In the genomic region with DNA sequence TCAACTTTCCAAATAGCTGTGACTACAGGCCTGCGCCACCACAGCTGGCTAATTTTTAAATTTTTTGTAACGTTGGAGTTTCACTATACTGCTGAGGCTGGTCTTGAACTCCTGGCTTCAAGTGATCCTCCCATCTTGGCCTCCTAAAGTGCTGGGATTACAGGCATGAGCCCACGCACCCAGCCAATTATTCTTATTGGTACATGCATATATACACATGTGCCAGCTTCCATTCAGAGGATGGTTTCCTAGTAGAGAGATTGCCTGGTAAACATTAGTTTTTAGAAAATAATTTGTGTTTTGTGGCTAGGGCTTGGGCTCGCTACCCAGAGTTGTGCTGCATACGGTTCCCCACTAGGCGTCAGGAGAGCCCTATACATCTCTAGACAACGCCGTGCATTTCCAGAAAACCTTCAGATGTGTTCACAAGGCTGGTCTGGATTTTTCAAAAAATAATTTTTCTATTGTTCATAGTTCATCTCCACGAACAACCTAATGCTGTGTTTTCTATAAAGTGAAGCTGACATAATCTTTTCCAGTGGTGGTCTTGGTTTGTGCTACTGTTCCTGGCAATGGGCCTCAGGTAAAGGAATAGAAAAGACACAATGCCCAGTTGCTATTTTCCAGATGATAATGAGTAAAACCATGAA, we compare ENCODE assay signal across 1 cellular context.
TF ChIP-seq lines count a peak whose summit lies in the region.

No MANE protein-coding gene starts in this region.

TF ChIP-seq in HepG2, 621 proteins besides CTCF, POLR2A, EP300 and RAD21 (continued from another document):
- TF ChIP-seq, protein P1, sequence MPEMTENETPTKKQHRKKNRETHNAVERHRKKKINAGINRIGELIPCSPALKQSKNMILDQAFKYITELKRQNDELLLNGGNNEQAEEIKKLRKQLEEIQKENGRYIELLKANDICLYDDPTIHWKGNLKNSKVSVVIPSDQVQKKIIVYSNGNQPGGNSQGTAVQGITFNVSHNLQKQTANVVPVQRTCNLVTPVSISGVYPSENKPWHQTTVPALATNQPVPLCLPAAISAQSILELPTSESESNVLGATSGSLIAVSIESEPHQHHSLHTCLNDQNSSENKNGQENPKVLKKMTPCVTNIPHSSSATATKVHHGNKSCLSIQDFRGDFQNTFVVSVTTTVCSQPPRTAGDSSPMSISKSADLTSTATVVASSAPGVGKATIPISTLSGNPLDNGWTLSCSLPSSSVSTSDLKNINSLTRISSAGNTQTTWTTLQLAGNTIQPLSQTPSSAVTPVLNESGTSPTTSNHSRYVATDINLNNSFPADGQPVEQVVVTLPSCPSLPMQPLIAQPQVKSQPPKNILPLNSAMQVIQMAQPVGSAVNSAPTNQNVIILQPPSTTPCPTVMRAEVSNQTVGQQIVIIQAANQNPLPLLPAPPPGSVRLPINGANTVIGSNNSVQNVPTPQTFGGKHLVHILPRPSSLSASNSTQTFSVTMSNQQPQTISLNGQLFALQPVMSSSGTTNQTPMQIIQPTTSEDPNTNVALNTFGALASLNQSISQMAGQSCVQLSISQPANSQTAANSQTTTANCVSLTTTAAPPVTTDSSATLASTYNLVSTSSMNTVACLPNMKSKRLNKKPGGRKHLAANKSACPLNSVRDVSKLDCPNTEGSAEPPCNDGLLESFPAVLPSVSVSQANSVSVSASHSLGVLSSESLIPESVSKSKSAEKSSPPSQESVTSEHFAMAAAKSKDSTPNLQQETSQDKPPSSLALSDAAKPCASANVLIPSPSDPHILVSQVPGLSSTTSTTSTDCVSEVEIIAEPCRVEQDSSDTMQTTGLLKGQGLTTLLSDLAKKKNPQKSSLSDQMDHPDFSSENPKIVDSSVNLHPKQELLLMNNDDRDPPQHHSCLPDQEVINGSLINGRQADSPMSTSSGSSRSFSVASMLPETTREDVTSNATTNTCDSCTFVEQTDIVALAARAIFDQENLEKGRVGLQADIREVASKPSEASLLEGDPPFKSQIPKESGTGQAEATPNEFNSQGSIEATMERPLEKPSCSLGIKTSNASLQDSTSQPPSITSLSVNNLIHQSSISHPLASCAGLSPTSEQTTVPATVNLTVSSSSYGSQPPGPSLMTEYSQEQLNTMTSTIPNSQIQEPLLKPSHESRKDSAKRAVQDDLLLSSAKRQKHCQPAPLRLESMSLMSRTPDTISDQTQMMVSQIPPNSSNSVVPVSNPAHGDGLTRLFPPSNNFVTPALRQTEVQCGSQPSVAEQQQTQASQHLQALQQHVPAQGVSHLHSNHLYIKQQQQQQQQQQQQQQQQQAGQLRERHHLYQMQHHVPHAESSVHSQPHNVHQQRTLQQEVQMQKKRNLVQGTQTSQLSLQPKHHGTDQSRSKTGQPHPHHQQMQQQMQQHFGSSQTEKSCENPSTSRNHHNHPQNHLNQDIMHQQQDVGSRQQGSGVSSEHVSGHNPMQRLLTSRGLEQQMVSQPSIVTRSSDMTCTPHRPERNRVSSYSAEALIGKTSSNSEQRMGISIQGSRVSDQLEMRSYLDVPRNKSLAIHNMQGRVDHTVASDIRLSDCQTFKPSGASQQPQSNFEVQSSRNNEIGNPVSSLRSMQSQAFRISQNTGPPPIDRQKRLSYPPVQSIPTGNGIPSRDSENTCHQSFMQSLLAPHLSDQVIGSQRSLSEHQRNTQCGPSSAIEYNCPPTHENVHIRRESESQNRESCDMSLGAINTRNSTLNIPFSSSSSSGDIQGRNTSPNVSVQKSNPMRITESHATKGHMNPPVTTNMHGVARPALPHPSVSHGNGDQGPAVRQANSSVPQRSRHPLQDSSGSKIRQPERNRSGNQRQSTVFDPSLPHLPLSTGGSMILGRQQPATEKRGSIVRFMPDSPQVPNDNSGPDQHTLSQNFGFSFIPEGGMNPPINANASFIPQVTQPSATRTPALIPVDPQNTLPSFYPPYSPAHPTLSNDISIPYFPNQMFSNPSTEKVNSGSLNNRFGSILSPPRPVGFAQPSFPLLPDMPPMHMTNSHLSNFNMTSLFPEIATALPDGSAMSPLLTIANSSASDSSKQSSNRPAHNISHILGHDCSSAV (CRISPR knock-in tag; IDR thresholded peaks at IDR 0.05; ENCODE audit: borderline replicate concordance): no peak
- TF ChIP-seq ASH2L (IDR thresholded peaks at IDR 0.05; ENCODE audit: insufficient read length, low read depth, low read length) (no peak), ISX (CRISPR knock-in tag; conservative IDR thresholded peaks at IDR 0.05) (no peak), CBX5 (CRISPR knock-in tag; IDR thresholded peaks at IDR 0.05; ENCODE audit: borderline replicate concordance) (no peak), POLR2G (IDR thresholded peaks at IDR 0.05; ENCODE audit: low read depth, low read length) (no peak), TRIM24 (CRISPR knock-in tag; IDR thresholded peaks at IDR 0.05) (no peak), RFX5 (IDR thresholded peaks at IDR 0.05; ENCODE audit: low read depth, low read length) (no peak), ZNF615 (CRISPR knock-in tag; IDR thresholded peaks at IDR 0.05; ENCODE audit: borderline replicate concordance) (no peak), TEAD3 (CRISPR knock-in tag; optimal IDR thresholded peaks at IDR 0.05; ENCODE audit: borderline replicate concordance) (no peak), TBL1XR1 (IDR thresholded peaks at IDR 0.05; ENCODE audit: borderline replicate concordance, low read length, partially characterized antibody) (no peak)
- TF ChIP-seq, protein P2, sequence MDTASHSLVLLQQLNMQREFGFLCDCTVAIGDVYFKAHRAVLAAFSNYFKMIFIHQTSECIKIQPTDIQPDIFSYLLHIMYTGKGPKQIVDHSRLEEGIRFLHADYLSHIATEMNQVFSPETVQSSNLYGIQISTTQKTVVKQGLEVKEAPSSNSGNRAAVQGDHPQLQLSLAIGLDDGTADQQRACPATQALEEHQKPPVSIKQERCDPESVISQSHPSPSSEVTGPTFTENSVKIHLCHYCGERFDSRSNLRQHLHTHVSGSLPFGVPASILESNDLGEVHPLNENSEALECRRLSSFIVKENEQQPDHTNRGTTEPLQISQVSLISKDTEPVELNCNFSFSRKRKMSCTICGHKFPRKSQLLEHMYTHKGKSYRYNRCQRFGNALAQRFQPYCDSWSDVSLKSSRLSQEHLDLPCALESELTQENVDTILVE (CRISPR knock-in tag; IDR thresholded peaks at IDR 0.05): peak; percentile 36; the same call in 1 of the 2 replicates
- TF ChIP-seq, protein P3, sequence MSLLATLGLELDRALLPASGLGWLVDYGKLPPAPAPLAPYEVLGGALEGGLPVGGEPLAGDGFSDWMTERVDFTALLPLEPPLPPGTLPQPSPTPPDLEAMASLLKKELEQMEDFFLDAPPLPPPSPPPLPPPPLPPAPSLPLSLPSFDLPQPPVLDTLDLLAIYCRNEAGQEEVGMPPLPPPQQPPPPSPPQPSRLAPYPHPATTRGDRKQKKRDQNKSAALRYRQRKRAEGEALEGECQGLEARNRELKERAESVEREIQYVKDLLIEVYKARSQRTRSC (CRISPR knock-in tag; IDR thresholded peaks at IDR 0.05; ENCODE audit: low read depth): no peak
- TF ChIP-seq, protein P4, sequence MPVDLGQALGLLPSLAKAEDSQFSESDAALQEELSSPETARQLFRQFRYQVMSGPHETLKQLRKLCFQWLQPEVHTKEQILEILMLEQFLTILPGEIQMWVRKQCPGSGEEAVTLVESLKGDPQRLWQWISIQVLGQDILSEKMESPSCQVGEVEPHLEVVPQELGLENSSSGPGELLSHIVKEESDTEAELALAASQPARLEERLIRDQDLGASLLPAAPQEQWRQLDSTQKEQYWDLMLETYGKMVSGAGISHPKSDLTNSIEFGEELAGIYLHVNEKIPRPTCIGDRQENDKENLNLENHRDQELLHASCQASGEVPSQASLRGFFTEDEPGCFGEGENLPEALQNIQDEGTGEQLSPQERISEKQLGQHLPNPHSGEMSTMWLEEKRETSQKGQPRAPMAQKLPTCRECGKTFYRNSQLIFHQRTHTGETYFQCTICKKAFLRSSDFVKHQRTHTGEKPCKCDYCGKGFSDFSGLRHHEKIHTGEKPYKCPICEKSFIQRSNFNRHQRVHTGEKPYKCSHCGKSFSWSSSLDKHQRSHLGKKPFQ (CRISPR knock-in tag; IDR thresholded peaks at IDR 0.05; ENCODE audit: insufficient replicate concordance): no peak
TF ChIP-seq in HepG2: peak in this region for 18.
